22 cellular contexts compared by ENCODE assay signal in the genomic region with DNA sequence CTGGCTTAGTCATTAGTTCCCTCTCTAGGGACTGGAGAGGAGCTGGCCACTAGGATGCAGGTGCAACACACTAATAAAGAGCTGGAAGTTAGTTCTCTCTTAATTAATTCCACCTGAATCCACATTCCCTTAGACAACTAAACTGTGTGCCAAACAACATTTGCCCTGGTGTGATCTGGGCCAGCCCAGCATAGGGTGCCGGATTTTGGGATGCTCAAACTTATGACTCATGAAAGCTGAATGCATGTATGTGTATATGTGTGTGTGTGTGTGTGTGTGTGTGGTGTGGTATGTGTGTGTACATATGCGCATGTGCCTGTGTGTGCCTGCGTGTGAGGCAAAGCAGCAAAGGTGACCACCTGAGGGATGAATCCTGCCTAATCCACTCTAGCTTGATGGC.
"Had no signal": no experiment of that assay in that cellular context is flagged by ENCODE, and none has a peak within 500 bp of the region (broad histone marks: within the 10 kb centered on the region; RNA-seq: fewer than 3 reads in every experiment).

No MANE protein-coding gene starts in this region.

- H3K27ac Mint-ChIP-seq: memory B cell; mesothelial cell of epicardium; natural killer cell treated with Interleukin-12 subunit alpha and Interleukin-12 subunit beta and Interleukin-15 and Interleukin-18, amount 100 ng/mL, for 72 hours; neural progenitor cell; progenitor cell of endocrine pancreas; stimulated activated naive B cell treated with anti-CD40 and anti-IgM and Interleukin-4, amounts not matched to agents 10 μg/mL and 1 μg/mL and 100 μg/mL, for 72 hours had no signal

- H3K4me3 Mint-ChIP-seq: memory B cell; mesothelial cell of epicardium; natural killer cell treated with Interleukin-12 subunit alpha and Interleukin-12 subunit beta and Interleukin-15 and Interleukin-18, amount 100 ng/mL, for 72 hours; neural progenitor cell; stimulated activated naive B cell treated with anti-CD40 and anti-IgM and Interleukin-4, amounts not matched to agents 10 μg/mL and 1 μg/mL and 100 μg/mL, for 72 hours; stimulated activated naive CD8-positive, alpha-beta T cell treated with anti-CD3 and anti-CD28 coated beads, Interleukin-15, amount 100 ng/mL, for 72 hours had no signal

- H3K36me3 Mint-ChIP-seq: memory B cell; stimulated activated naive B cell treated with anti-CD40 and anti-IgM and Interleukin-4, amounts not matched to agents 10 μg/mL and 1 μg/mL and 100 μg/mL, for 72 hours had no signal

- H3K4me3 ChIP-seq: esophagus muscularis mucosa, gastroesophageal sphincter, left ventricle myocardium inferior, lower lobe of right lung, neural progenitor cell, pancreas, testis, tibial nerve, upper lobe of right lung had no signal

- H3K27me3 Mint-ChIP-seq: progenitor cell of endocrine pancreas had no signal

- ATAC-seq: gastroesophageal sphincter; left cardiac atrium; lower lobe of right lung; natural killer cell treated with Interleukin-12 subunit alpha and Interleukin-12 subunit beta and Interleukin-15 and Interleukin-18, amount 100 ng/mL, for 72 hours; pancreas; right cardiac atrium; stimulated activated naive B cell treated with anti-CD40 and anti-IgM and Interleukin-4, amounts not matched to agents 10 μg/mL and 1 μg/mL and 100 μg/mL, for 72 hours; stimulated activated naive CD8-positive, alpha-beta T cell treated with anti-CD3 and anti-CD28 coated beads, Interleukin-15, amount 100 ng/mL, for 72 hours; upper lobe of right lung had no signal

- H3K4me1 Mint-ChIP-seq: memory B cell; mesothelial cell of epicardium; neural progenitor cell; stimulated activated naive B cell treated with anti-CD40 and anti-IgM and Interleukin-4, amounts not matched to agents 10 μg/mL and 1 μg/mL and 100 μg/mL, for 72 hours; stimulated activated naive CD8-positive, alpha-beta T cell treated with anti-CD3 and anti-CD28 coated beads, Interleukin-15, amount 100 ng/mL, for 72 hours had no signal

- DNase-seq: effector memory CD4-positive, alpha-beta T cell; glutamatergic neuron; islet precursor cell; left cardiac atrium; left ventricle myocardium inferior; lower lobe of right lung; nucleus accumbens; pancreas; right cardiac atrium; stimulated activated CD4-positive, alpha-beta T cell treated with anti-CD3 and anti-CD28 coated beads, Interleukin-4, amount 100 ng/mL, for 24 hours; stimulated activated naive B cell treated with anti-CD40 and anti-IgM and Interleukin-4, amounts not matched to agents 10 μg/mL and 1 μg/mL and 100 μg/mL, for 72 hours; stimulated activated naive CD8-positive, alpha-beta T cell treated with anti-CD3 and anti-CD28 coated beads, Interleukin-15, amount 100 ng/mL, for 72 hours; testis; upper lobe of right lung had no signal
